6 cellular contexts compared by ENCODE assay signal in the genomic region with DNA sequence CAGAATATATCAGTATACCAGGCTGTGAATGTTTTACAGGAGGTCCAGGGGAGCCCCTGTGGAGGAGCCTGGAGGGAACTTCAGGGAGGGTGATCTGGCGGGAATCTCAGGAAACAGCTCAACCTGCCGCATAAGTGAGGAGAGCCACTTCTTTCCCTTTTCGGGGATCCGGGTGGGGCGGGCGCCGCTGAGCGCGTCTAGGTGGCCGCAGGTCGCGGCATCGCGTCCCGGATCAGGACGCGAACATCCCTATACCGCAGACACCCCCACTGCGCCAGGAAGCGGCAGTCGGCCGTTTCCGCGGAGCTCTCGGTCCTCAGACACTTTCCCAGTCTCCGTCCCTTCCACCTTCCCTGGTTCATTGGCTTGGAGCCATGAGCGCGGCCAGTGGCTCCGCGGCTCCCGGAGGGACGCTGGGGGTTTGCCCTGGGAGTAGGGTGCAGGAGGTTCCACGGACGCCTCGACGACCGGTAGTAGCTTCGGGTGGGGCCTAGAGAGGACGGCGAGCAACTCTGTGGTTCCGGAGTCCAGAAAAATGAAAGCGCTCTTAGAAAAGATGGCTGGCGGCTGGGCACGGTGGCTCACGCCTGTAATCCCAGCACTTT. TPM values are rescaled to one million over a fixed set of nuclear protein-coding genes. Genes with fewer than 3 reads are reported as not detected.
A peak's percentile ranks its signal among the peaks of the same experiment; 100 is the strongest.
DNase-seq lines count a peak whose midpoint lies in the region; ATAC-seq, FAIRE-seq and TF ChIP-seq lines count a peak whose summit lies in the region.

No MANE protein-coding gene starts in this region.

- no peak overlapping the region for H3K9ac ChIP-seq in HepG2 (ENCODE audit: insufficient read depth, low read depth, low read length)

- in situ Hi-C loops in HepG2 (cut with HindIII; ENCODE audit: extremely low pct_ligation_motif_present, low pct_unique_long_range_greater_than_20kb), result no loop called here

- H3K27ac ChIP-seq in HepG2 (ENCODE audit: extremely low read length, insufficient read depth, low read length), result no peak overlapping the region

- CTCF ChIA-PET in BJ (lab: Yijun Ruan, JAX), result no interaction called here
- CTCF ChIA-PET in activated CD8-positive, alpha-beta T cell treated with anti-CD3 and anti-CD28 coated beads, Interleukin-2, amount 10 ng/mL, durations not matched to agents 7 days and 5 days (lab: Charles Lee), result interaction anchor here (1.2 to 2.1 kb wide), 3 partner anchors 26 to 132 kb away, joined by 3 to 9 read pairs (median 7); partner anchors contain the start of gene DCTPP1
- CTCF ChIA-PET in HepG2 (lab: Yijun Ruan, JAX; ENCODE audit: low intra/inter-chr PET ratio, low total read pairs), result no interaction called here

- H3K4me3 ChIP-seq in BJ (ENCODE audit: low read depth, low read length) (peak overlapping the region; percentile 24), HepG2 (replicated peaks in 1 of 3; ENCODE audit: insufficient read depth in 1 of 3, low read depth in 2 of 3, low read length in 3 of 3) (no peak overlapping the region)

- H3K36me3 Mint-ChIP-seq in activated CD8-positive, alpha-beta T cell treated with anti-CD3 and anti-CD28 coated beads, Interleukin-2, amount 10 ng/mL, durations not matched to agents 7 days and 5 days (ENCODE audit: low read depth), result peaks cover 5% of the 10 kb centered on the region

- TF ChIP-seq EP300 in HepG2 (IDR thresholded peaks at IDR 0.05; ENCODE audit: low read depth in 2 of 2, low read length in 2 of 2) (no peak), HepG2 (CRISPR knock-in tag; IDR thresholded peaks at IDR 0.05; ENCODE audit: borderline replicate concordance) (no peak)

- H4K20me1 ChIP-seq in HepG2 (ENCODE audit: insufficient read depth, low read length), result no peaks in the 10 kb centered on the region

- POLR2A ChIA-PET in BJ (lab: Charles Lee), result no interaction called here
- POLR2A ChIA-PET in activated CD8-positive, alpha-beta T cell treated with anti-CD3 and anti-CD28 coated beads, Interleukin-2, amount 10 ng/mL, durations not matched to agents 7 days and 5 days (lab: Charles Lee), result interaction anchor here (0.8 to 2.1 kb wide), 4 partner anchors 10 to 103 kb away, joined by 3 to 16 read pairs (median 8); partner anchors contain the start of genes ZNF688 and ZNF747
- POLR2A ChIA-PET in HepG2 (lab: Yijun Ruan, JAX), result no interaction called here

- H2AFZ ChIP-seq in HepG2 (ENCODE audit: low read length), result no peak overlapping the region

- H3K4me1 ChIP-seq in HepG2 (ENCODE audit: insufficient read depth, low read length), result peaks cover 34% of the 10 kb centered on the region

- no peaks in the 10 kb centered on the region for H3K9me3 ChIP-seq in HepG2 (ENCODE audit: low read length)

- H3K4me2 ChIP-seq in HepG2 (ENCODE audit: low read depth, low read length), result no peak overlapping the region

- peaks cover 28% of the 10 kb centered on the region for H3K4me1 Mint-ChIP-seq in activated CD8-positive, alpha-beta T cell treated with anti-CD3 and anti-CD28 coated beads, Interleukin-2, amount 10 ng/mL, durations not matched to agents 7 days and 5 days (ENCODE audit: low read depth)

- peak overlapping the region; percentile 81 for H3K4me3 Mint-ChIP-seq in activated CD8-positive, alpha-beta T cell treated with anti-CD3 and anti-CD28 coated beads, Interleukin-2, amount 10 ng/mL, durations not matched to agents 7 days and 5 days

- no peak for ATAC-seq in activated CD8-positive, alpha-beta T cell treated with anti-CD3 and anti-CD28 coated beads, Interleukin-2, amount 10 ng/mL, durations not matched to agents 7 days and 5 days
- ATAC-seq in HepG2 (no peak), HG03196 (IDR thresholded peaks at IDR 0.05; ENCODE audit: unreplicated experiment) (no peak), GM19397 (IDR thresholded peaks at IDR 0.05; ENCODE audit: unreplicated experiment) (no peak)

- H3K36me3 ChIP-seq in BJ (ENCODE audit: control insufficient read depth, insufficient read depth, low read length), result no peaks in the 10 kb centered on the region; the same call in 1 of the 2 replicates
- peaks cover 0 to under 1% of the 10 kb centered on the region in 2 experiments; a peak in 1 of 5 replicates for H3K36me3 ChIP-seq in HepG2 (replicated peaks in 1 of 2; ENCODE audit: control insufficient read depth in 1 of 2, insufficient read depth in 2 of 2, low read length in 2 of 2)

- DNase-seq in BJ (ENCODE audit: low read depth) (no peak), HepG2 (ENCODE audit: low spot score) (no peak), glomerular visceral epithelial cell (ENCODE audit: extremely low spot score) (no peak)
- no peak for DNase-seq in activated CD8-positive, alpha-beta T cell treated with anti-CD3 and anti-CD28 coated beads, Interleukin-2, amount 10 ng/mL, durations not matched to agents 7 days and 5 days

- no peak for TF ChIP-seq RAD21 in HepG2 (CRISPR knock-in tag; IDR thresholded peaks at IDR 0.05)

- H3K27me3 ChIP-seq in BJ (ENCODE audit: control insufficient read depth, insufficient read depth, low read length) (0 out of 2 replicates have a peak, but pooled peaks cover 2% of the 10 kb centered on the region), HepG2 (ENCODE audit: control insufficient read depth in 1 of 2, insufficient read depth in 2 of 2, low read length in 2 of 2) (no peaks in the 10 kb centered on the region)

- BruUV-seq in HepG2 (replicated peaks; lab: Mats Ljungman, UMichigan), result no TSS peak

- FAIRE-seq in HepG2 (lab: Jason Lieb, UNC), result no peak

- H3K27ac Mint-ChIP-seq in activated CD8-positive, alpha-beta T cell treated with anti-CD3 and anti-CD28 coated beads, Interleukin-2, amount 10 ng/mL, durations not matched to agents 7 days and 5 days, result peak overlapping the region; percentile 85

- peaks cover 3% of the 10 kb centered on the region for H3K27me3 Mint-ChIP-seq in activated CD8-positive, alpha-beta T cell treated with anti-CD3 and anti-CD28 coated beads, Interleukin-2, amount 10 ng/mL, durations not matched to agents 7 days and 5 days (ENCODE audit: low read depth)

- H3K79me2 ChIP-seq in HepG2 (ENCODE audit: insufficient read depth, low read length), result peaks cover 15% of the 10 kb centered on the region

- WGBS in HepG2 (ENCODE audit: low lambda C conversion rate), result 88% methylated on average over 45 of the region's 45 CpGs

- no peak for TF ChIP-seq CTCF in BJ (IDR thresholded peaks at IDR 0.05; ENCODE audit: insufficient read depth, low read depth, low read length)
- no peak for TF ChIP-seq CTCF in HepG2 (CRISPR knock-in tag; IDR thresholded peaks at IDR 0.05)

- H3K9me3 Mint-ChIP-seq in activated CD8-positive, alpha-beta T cell treated with anti-CD3 and anti-CD28 coated beads, Interleukin-2, amount 10 ng/mL, durations not matched to agents 7 days and 5 days (ENCODE audit: insufficient read depth), result no peaks in the 10 kb centered on the region

- TF ChIP-seq POLR2A in HepG2 (IDR thresholded peaks at IDR 0.05; ENCODE audit: insufficient read depth in 1 of 2, low read depth in 2 of 2, low read length in 2 of 2), result no peak

- intact Hi-C loops in HepG2 (cut with micrococcal nuclease; ENCODE audit: unreplicated experiment), result no loop called here

RNA-seq across cellular contexts. Expression of gene ZNF764, which starts 3.1 kb away (rescaled TPM):
- polyA plus RNA-seq in BJ (2011; rRNA removed) (2.3 and 2.6 TPM in 2 replicates), HepG2 (2011; rRNA removed) (4.1 and 4.8 TPM in 2 replicates)
- polyA minus RNA-seq in BJ (2011; rRNA and poly(A)+ RNA removed), result 1.8 and 2.0 TPM in 2 replicates
- 10 to 100 TPM; 15.2 to 15.4 TPM for total RNA-seq in activated CD8-positive, alpha-beta T cell treated with anti-CD3 and anti-CD28 coated beads, Interleukin-2, amount 10 ng/mL, durations not matched to agents 7 days and 5 days
- 7.3 and 9.1 TPM in 2 replicates for total RNA-seq in HepG2 (2016; rRNA removed; fragmentation: Illumina TruSeq; extraction: Trizol)
- total RNA-seq in HepG2 (2016; cell fraction: cytosol; rRNA removed; fragmentation: Illumina TruSeq; extraction: Trizol; ENCODE audit: low read depth), result 2.8 and 3.1 TPM in 2 replicates
- 5.9 and 8.3 TPM in 2 replicates for total RNA-seq in HepG2 (2016; cell fraction: insoluble cytoplasmic fraction; rRNA removed; fragmentation: Illumina TruSeq; extraction: Trizol)
- 6.4 and 7.9 TPM in 2 replicates for total RNA-seq in HepG2 (2016; cell fraction: membrane; rRNA removed; fragmentation: Illumina TruSeq; extraction: Trizol)
- 7.4 and 7.9 TPM in 2 replicates for total RNA-seq in HepG2 (2016; cell fraction: nucleus; rRNA removed; fragmentation: Illumina TruSeq; extraction: Trizol)
- 4.1 and 4.5 TPM in 2 replicates for polyA plus RNA-seq in HepG2 (2011; cell fraction: cytosol; rRNA removed)
- 11.6 and 12.2 TPM in 2 replicates for polyA plus RNA-seq in HepG2 (2011; cell fraction: nucleus; rRNA removed)
- polyA plus RNA-seq in HepG2 (2012), result 3.6 and 4.9 TPM in 2 replicates
- polyA plus RNA-seq in HepG2 (2016; cell fraction: cytosol; fragmentation: Illumina TruSeq; extraction: Trizol; ENCODE audit: low read depth), result 1.7 and 2.0 TPM in 2 replicates
- 6.8 and 7.3 TPM in 2 replicates for polyA plus RNA-seq in HepG2 (2016; cell fraction: insoluble cytoplasmic fraction; fragmentation: Illumina TruSeq; extraction: Trizol; ENCODE audit: low read depth)
- polyA plus RNA-seq in HepG2 (2016; cell fraction: membrane; fragmentation: Illumina TruSeq; extraction: Trizol; ENCODE audit: low read depth), result 4.0 TPM in 2 replicates
- 18.1 and 18.6 TPM in 2 replicates for polyA plus RNA-seq in HepG2 (2016; cell fraction: nucleus; fragmentation: Illumina TruSeq; extraction: Trizol; ENCODE audit: insufficient read depth, low read depth)
- 4.3 and 10.8 TPM in 2 replicates for polyA minus RNA-seq in HepG2 (2011; rRNA and poly(A)+ RNA removed; ENCODE audit: low replicate concordance)
- polyA minus RNA-seq in HepG2 (2011; cell fraction: cytosol; rRNA and poly(A)+ RNA removed), result 6.1 and 6.6 TPM in 2 replicates
- 7.7 and 8.7 TPM in 2 replicates for polyA minus RNA-seq in HepG2 (2011; cell fraction: nucleus; rRNA and poly(A)+ RNA removed)

RNA-seq across cellular contexts. Expression of gene ZNF688, which starts 10.2 kb away (rescaled TPM):
- polyA plus RNA-seq in BJ (2011; rRNA removed), result 6.3 and 8.8 TPM in 2 replicates
- polyA minus RNA-seq in BJ (2011; rRNA and poly(A)+ RNA removed), result 1.2 and 2.1 TPM in 2 replicates
- total RNA-seq in activated CD8-positive, alpha-beta T cell treated with anti-CD3 and anti-CD28 coated beads, Interleukin-2, amount 10 ng/mL, durations not matched to agents 7 days and 5 days, result 10 to 100 TPM; 12.5 to 13.4 TPM
- total RNA-seq in HepG2 (2016; rRNA removed; fragmentation: Illumina TruSeq; extraction: Trizol), result 5.4 and 5.8 TPM in 2 replicates
- total RNA-seq in HepG2 (2016; cell fraction: cytosol; rRNA removed; fragmentation: Illumina TruSeq; extraction: Trizol; ENCODE audit: low read depth), result 13.1 and 13.2 TPM in 2 replicates
- total RNA-seq in HepG2 (2016; cell fraction: insoluble cytoplasmic fraction; rRNA removed; fragmentation: Illumina TruSeq; extraction: Trizol), result 4.0 and 4.8 TPM in 2 replicates
- total RNA-seq in HepG2 (2016; cell fraction: membrane; rRNA removed; fragmentation: Illumina TruSeq; extraction: Trizol), result 8.5 and 11.4 TPM in 2 replicates
- total RNA-seq in HepG2 (2016; cell fraction: nucleus; rRNA removed; fragmentation: Illumina TruSeq; extraction: Trizol), result 2.6 and 3.6 TPM in 2 replicates
- polyA plus RNA-seq in HepG2 (2011; rRNA removed), result 2.4 and 2.9 TPM in 2 replicates
- 2.7 and 3.8 TPM in 2 replicates for polyA plus RNA-seq in HepG2 (2011; cell fraction: cytosol; rRNA removed)
- 4.5 TPM in 2 replicates for polyA plus RNA-seq in HepG2 (2011; cell fraction: nucleus; rRNA removed)
- polyA plus RNA-seq in HepG2 (2012), result 2.3 and 3.6 TPM in 2 replicates
- 17.2 and 20.6 TPM in 2 replicates for polyA plus RNA-seq in HepG2 (2016; cell fraction: cytosol; fragmentation: Illumina TruSeq; extraction: Trizol; ENCODE audit: low read depth)
- polyA plus RNA-seq in HepG2 (2016; cell fraction: insoluble cytoplasmic fraction; fragmentation: Illumina TruSeq; extraction: Trizol; ENCODE audit: low read depth), result 5.4 and 6.1 TPM in 2 replicates
- 16.0 and 17.2 TPM in 2 replicates for polyA plus RNA-seq in HepG2 (2016; cell fraction: membrane; fragmentation: Illumina TruSeq; extraction: Trizol; ENCODE audit: low read depth)
- 6.9 and 8.3 TPM in 2 replicates for polyA plus RNA-seq in HepG2 (2016; cell fraction: nucleus; fragmentation: Illumina TruSeq; extraction: Trizol; ENCODE audit: insufficient read depth, low read depth)
- polyA minus RNA-seq in HepG2 (2011; rRNA and poly(A)+ RNA removed; ENCODE audit: low replicate concordance), result 1.7 and 2.7 TPM in 2 replicates
- 1.8 and 2.9 TPM in 2 replicates for polyA minus RNA-seq in HepG2 (2011; cell fraction: cytosol; rRNA and poly(A)+ RNA removed)
- 2.0 and 2.4 TPM in 2 replicates for polyA minus RNA-seq in HepG2 (2011; cell fraction: nucleus; rRNA and poly(A)+ RNA removed)

RNA-seq across cellular contexts. Expression of gene ZNF785, which starts 24.2 kb away (rescaled TPM):
- polyA plus RNA-seq in BJ (2011; rRNA removed) (6.6 TPM in 2 replicates), HepG2 (2011; rRNA removed) (0.01 TPM in 1 of 2 replicates, not detected in the other)
- polyA minus RNA-seq in BJ (2011; rRNA and poly(A)+ RNA removed), result 4.4 and 5.4 TPM in 2 replicates
- total RNA-seq in activated CD8-positive, alpha-beta T cell treated with anti-CD3 and anti-CD28 coated beads, Interleukin-2, amount 10 ng/mL, durations not matched to agents 7 days and 5 days, result 10 to 100 TPM; 11.7 to 13.7 TPM
- not detected in 2 replicates for total RNA-seq in HepG2 (2016; rRNA removed; fragmentation: Illumina TruSeq; extraction: Trizol)
- not detected in 2 replicates for total RNA-seq in HepG2 (2016; cell fraction: cytosol; rRNA removed; fragmentation: Illumina TruSeq; extraction: Trizol; ENCODE audit: low read depth)
- not detected in 2 replicates for total RNA-seq in HepG2 (2016; cell fraction: insoluble cytoplasmic fraction; rRNA removed; fragmentation: Illumina TruSeq; extraction: Trizol)
- not detected in 2 replicates for total RNA-seq in HepG2 (2016; cell fraction: membrane; rRNA removed; fragmentation: Illumina TruSeq; extraction: Trizol)
- total RNA-seq in HepG2 (2016; cell fraction: nucleus; rRNA removed; fragmentation: Illumina TruSeq; extraction: Trizol), result not detected in 2 replicates
- 0.03 TPM in 1 of 2 replicates, not detected in the other for polyA plus RNA-seq in HepG2 (2011; cell fraction: cytosol; rRNA removed)
- 0.05 TPM in 1 of 2 replicates, not detected in the other for polyA plus RNA-seq in HepG2 (2011; cell fraction: nucleus; rRNA removed)
- 0.11 TPM in 1 of 2 replicates, not detected in the other for polyA plus RNA-seq in HepG2 (2012)
- not detected in 2 replicates for polyA plus RNA-seq in HepG2 (2016; cell fraction: cytosol; fragmentation: Illumina TruSeq; extraction: Trizol; ENCODE audit: low read depth)
- polyA plus RNA-seq in HepG2 (2016; cell fraction: insoluble cytoplasmic fraction; fragmentation: Illumina TruSeq; extraction: Trizol; ENCODE audit: low read depth), result not detected in 2 replicates
- not detected in 2 replicates for polyA plus RNA-seq in HepG2 (2016; cell fraction: membrane; fragmentation: Illumina TruSeq; extraction: Trizol; ENCODE audit: low read depth)
- not detected in 2 replicates for polyA plus RNA-seq in HepG2 (2016; cell fraction: nucleus; fragmentation: Illumina TruSeq; extraction: Trizol; ENCODE audit: insufficient read depth, low read depth)
- 10.5 TPM in 1 of 2 replicates, not detected in the other for polyA minus RNA-seq in HepG2 (2011; rRNA and poly(A)+ RNA removed; ENCODE audit: low replicate concordance)
- polyA minus RNA-seq in HepG2 (2011; cell fraction: cytosol; rRNA and poly(A)+ RNA removed), result not detected in 2 replicates
- polyA minus RNA-seq in HepG2 (2011; cell fraction: nucleus; rRNA and poly(A)+ RNA removed), result not detected in 2 replicates

RNA-seq across cellular contexts. Expression of gene ZNF747, which starts 26.7 kb away (rescaled TPM):
- polyA plus RNA-seq in BJ (2011; rRNA removed) (5.5 and 6.4 TPM in 2 replicates), HepG2 (2011; rRNA removed) (7.0 and 7.2 TPM in 2 replicates)
- 3.8 and 4.9 TPM in 2 replicates for polyA minus RNA-seq in BJ (2011; rRNA and poly(A)+ RNA removed)
- total RNA-seq in activated CD8-positive, alpha-beta T cell treated with anti-CD3 and anti-CD28 coated beads, Interleukin-2, amount 10 ng/mL, durations not matched to agents 7 days and 5 days, result 10 to 100 TPM in 1 of 2 experiments, 1 to 10 TPM in 1; 8.9 to 10.8 TPM
- total RNA-seq in HepG2 (2016; rRNA removed; fragmentation: Illumina TruSeq; extraction: Trizol), result 8.8 and 10.2 TPM in 2 replicates
- 2.7 and 2.8 TPM in 2 replicates for total RNA-seq in HepG2 (2016; cell fraction: cytosol; rRNA removed; fragmentation: Illumina TruSeq; extraction: Trizol; ENCODE audit: low read depth)
- total RNA-seq in HepG2 (2016; cell fraction: insoluble cytoplasmic fraction; rRNA removed; fragmentation: Illumina TruSeq; extraction: Trizol), result 10.3 and 10.8 TPM in 2 replicates
- 8.9 and 9.2 TPM in 2 replicates for total RNA-seq in HepG2 (2016; cell fraction: membrane; rRNA removed; fragmentation: Illumina TruSeq; extraction: Trizol)
- total RNA-seq in HepG2 (2016; cell fraction: nucleus; rRNA removed; fragmentation: Illumina TruSeq; extraction: Trizol), result 7.3 and 9.1 TPM in 2 replicates
- 5.7 and 6.4 TPM in 2 replicates for polyA plus RNA-seq in HepG2 (2011; cell fraction: cytosol; rRNA removed)
- polyA plus RNA-seq in HepG2 (2011; cell fraction: nucleus; rRNA removed), result 9.4 and 11.1 TPM in 2 replicates
- polyA plus RNA-seq in HepG2 (2012), result 2.3 and 3.6 TPM in 2 replicates
- polyA plus RNA-seq in HepG2 (2016; cell fraction: cytosol; fragmentation: Illumina TruSeq; extraction: Trizol; ENCODE audit: low read depth), result 1.7 and 1.9 TPM in 2 replicates
- 9.4 and 9.8 TPM in 2 replicates for polyA plus RNA-seq in HepG2 (2016; cell fraction: insoluble cytoplasmic fraction; fragmentation: Illumina TruSeq; extraction: Trizol; ENCODE audit: low read depth)
- 5.7 and 5.8 TPM in 2 replicates for polyA plus RNA-seq in HepG2 (2016; cell fraction: membrane; fragmentation: Illumina TruSeq; extraction: Trizol; ENCODE audit: low read depth)
- 12.4 and 13.5 TPM in 2 replicates for polyA plus RNA-seq in HepG2 (2016; cell fraction: nucleus; fragmentation: Illumina TruSeq; extraction: Trizol; ENCODE audit: insufficient read depth, low read depth)
- 12.9 and 13.6 TPM in 2 replicates for polyA minus RNA-seq in HepG2 (2011; rRNA and poly(A)+ RNA removed; ENCODE audit: low replicate concordance)
- polyA minus RNA-seq in HepG2 (2011; cell fraction: cytosol; rRNA and poly(A)+ RNA removed), result 5.2 and 6.2 TPM in 2 replicates
- polyA minus RNA-seq in HepG2 (2011; cell fraction: nucleus; rRNA and poly(A)+ RNA removed), result 12.5 and 16.8 TPM in 2 replicates

RNA-seq across cellular contexts. Expression of gene ZNF768, which starts 34.9 kb away (rescaled TPM):
- polyA plus RNA-seq in BJ (2011; rRNA removed) (14.0 and 17.2 TPM in 2 replicates), HepG2 (2011; rRNA removed) (26.7 and 40.0 TPM in 2 replicates)
- polyA minus RNA-seq in BJ (2011; rRNA and poly(A)+ RNA removed), result 7.1 and 11.4 TPM in 2 replicates
- 1 to 10 TPM; 6.7 to 7.0 TPM for total RNA-seq in activated CD8-positive, alpha-beta T cell treated with anti-CD3 and anti-CD28 coated beads, Interleukin-2, amount 10 ng/mL, durations not matched to agents 7 days and 5 days
- 26.6 and 34.4 TPM in 2 replicates for total RNA-seq in HepG2 (2016; rRNA removed; fragmentation: Illumina TruSeq; extraction: Trizol)
- 6.1 and 6.9 TPM in 2 replicates for total RNA-seq in HepG2 (2016; cell fraction: cytosol; rRNA removed; fragmentation: Illumina TruSeq; extraction: Trizol; ENCODE audit: low read depth)
- 23.0 and 34.5 TPM in 2 replicates for total RNA-seq in HepG2 (2016; cell fraction: insoluble cytoplasmic fraction; rRNA removed; fragmentation: Illumina TruSeq; extraction: Trizol)
- total RNA-seq in HepG2 (2016; cell fraction: membrane; rRNA removed; fragmentation: Illumina TruSeq; extraction: Trizol), result 19.9 and 22.9 TPM in 2 replicates
- total RNA-seq in HepG2 (2016; cell fraction: nucleus; rRNA removed; fragmentation: Illumina TruSeq; extraction: Trizol), result 17.6 and 18.7 TPM in 2 replicates
- 22.2 and 36.8 TPM in 2 replicates for polyA plus RNA-seq in HepG2 (2011; cell fraction: cytosol; rRNA removed)
- 67.1 and 79.3 TPM in 2 replicates for polyA plus RNA-seq in HepG2 (2011; cell fraction: nucleus; rRNA removed)
- 22.9 and 30.0 TPM in 2 replicates for polyA plus RNA-seq in HepG2 (2012)
- 6.4 and 7.1 TPM in 2 replicates for polyA plus RNA-seq in HepG2 (2016; cell fraction: cytosol; fragmentation: Illumina TruSeq; extraction: Trizol; ENCODE audit: low read depth)
- polyA plus RNA-seq in HepG2 (2016; cell fraction: insoluble cytoplasmic fraction; fragmentation: Illumina TruSeq; extraction: Trizol; ENCODE audit: low read depth), result 32.0 and 39.1 TPM in 2 replicates
- 19.7 and 20.2 TPM in 2 replicates for polyA plus RNA-seq in HepG2 (2016; cell fraction: membrane; fragmentation: Illumina TruSeq; extraction: Trizol; ENCODE audit: low read depth)
- 50.4 and 51.1 TPM in 2 replicates for polyA plus RNA-seq in HepG2 (2016; cell fraction: nucleus; fragmentation: Illumina TruSeq; extraction: Trizol; ENCODE audit: insufficient read depth, low read depth)
- 11.8 and 40.3 TPM in 2 replicates for polyA minus RNA-seq in HepG2 (2011; rRNA and poly(A)+ RNA removed; ENCODE audit: low replicate concordance)
- polyA minus RNA-seq in HepG2 (2011; cell fraction: cytosol; rRNA and poly(A)+ RNA removed), result 18.5 and 21.5 TPM in 2 replicates
- 7.8 and 8.2 TPM in 2 replicates for polyA minus RNA-seq in HepG2 (2011; cell fraction: nucleus; rRNA and poly(A)+ RNA removed)

Comparison
In these comparisons a context has a peak if more than half of its experiments do, and no peak if none do; other contexts are left out.
1. RNA of gene ZNF785, which starts 24.2 kb away (total RNA-seq): 11.7 to 13.7 TPM in activated CD8-positive, alpha-beta T cell treated with anti-CD3 and anti-CD28 coated beads, Interleukin-2, amount 10 ng/mL, durations not matched to agents 7 days and 5 days; not detected in HepG2; every median in the first group is over 10 times any median in the second.